ENCODE assay signal across 17 cellular contexts in genomic region chr6:13423292-13423691, GRCh38.
DNase-seq lines count a peak whose midpoint lies in the region; ATAC-seq, FAIRE-seq and TF ChIP-seq lines count a peak whose summit lies in the region.
"Had no signal": no experiment of that assay in that cellular context is flagged by ENCODE, and none has a peak within 500 bp of the region (broad histone marks: within the 10 kb centered on the region; RNA-seq: fewer than 3 reads in every experiment).

No MANE protein-coding gene starts in this region.

- WGBS in H1 (ENCODE audit: extremely low coverage in 1 of 2, insufficient coverage in 1 of 2, insufficient read length in 1 of 2, insufficient replicate concordance in 2 of 2, low coverage in 1 of 2, low lambda C conversion rate in 2 of 2, missing lambda C conversion rate in 1 of 2), 2 experiments = 77% methylated on average over 8 of the region's 8 CpGs; no CpG with 5 or more reads in 1 of the 2 experiments
- 79% methylated on average over 8 of the region's 8 CpGs for WGBS in mesenchymal stem cell

- CTCF ChIA-PET in H1 (lab: Charles Lee; ENCODE audit: partially characterized antibody) = interaction anchor here (2.0 kb wide), 1 partner anchor 65 kb away, joined by 6 read pairs; no protein-coding TSS in a partner anchor

- TF ChIP-seq RAD21 in Ishikawa (IDR thresholded peaks at IDR 0.05; ENCODE audit: low read depth) (no peak), H1 (IDR thresholded peaks at IDR 0.05 in 1 of 2, conservative IDR thresholded peaks at IDR 0.05 in 1 of 2; ENCODE audit: low read depth in 2 of 2, low read length in 2 of 2) (no peak)

- no peak for TF ChIP-seq POLR2A in H1 (IDR thresholded peaks at IDR 0.05; ENCODE audit: control extremely low read depth in 1 of 2, low read depth in 2 of 2, low read length in 2 of 2)

- H3K56ac ChIP-seq in H1 (replicated peaks; ENCODE audit: insufficient read length, low read depth, low read length) = peak overlapping the region; percentile 8

- TF ChIP-seq CTCF in H1 (IDR thresholded peaks at IDR 0.05; ENCODE audit: control extremely low read depth in 1 of 3, insufficient read depth in 1 of 3, low read depth in 1 of 3, low read length in 3 of 3) = no peak

- in situ Hi-C loops in KBM-7 (cut with MboI; ENCODE audit: low pct_unique_long_range_greater_than_20kb, low sequenced_read_pairs) = no loop called here

- H4K8ac ChIP-seq in H1 (ENCODE audit: extremely low read depth, insufficient read depth, low read length) (no peak overlapping the region; the same call in 1 of the 2 replicates), mesenchymal stem cell (ENCODE audit: low read length) (peak overlapping the region; percentile 1)

- H3K4me3 ChIP-seq in H1 (ENCODE audit: extremely low read depth in 1 of 4, insufficient read depth in 2 of 4, low read depth in 3 of 4, low read length in 4 of 4) (peak overlapping the region in 1 of 4 experiments; percentile 37; a peak in 1 of 8 replicates), mesenchymal stem cell (ENCODE audit: insufficient read depth in 1 of 2, low read depth in 1 of 2, low read length in 2 of 2) (no peak overlapping the region), subcutaneous abdominal adipose tissue (ENCODE audit: low read depth in 1 of 5, low read length in 5 of 5) (no peak overlapping the region)
- H3K4me3 ChIP-seq: MG63 had no signal

- no peak overlapping the region for H3K23ac ChIP-seq in H1 (ENCODE audit: insufficient read length)
- no peak overlapping the region for H3K23ac ChIP-seq in mesenchymal stem cell (ENCODE audit: low read length in 2 of 2)

- H2BK20ac ChIP-seq in H1 (ENCODE audit: low read length) = peak overlapping the region; percentile 69

- H2BK5ac ChIP-seq in H1 (ENCODE audit: low read depth, low read length) (peak overlapping the region; percentile 95), mesenchymal stem cell (ENCODE audit: low read depth, low read length, poor library complexity, severe bottlenecking) (no peak overlapping the region)

- TF ChIP-seq EP300 in Ishikawa (IDR thresholded peaks at IDR 0.05; ENCODE audit: borderline replicate concordance) (no peak), H1 (IDR thresholded peaks at IDR 0.05; ENCODE audit: borderline replicate concordance in 1 of 2, low read depth in 2 of 2, low read length in 2 of 2) (no peak)

- H3K14ac ChIP-seq in H1 (ENCODE audit: insufficient read length) = no peak overlapping the region
- H3K14ac ChIP-seq in mesenchymal stem cell (ENCODE audit: low read length in 2 of 2) = no peak overlapping the region

- ATAC-seq in GM18907 (IDR thresholded peaks at IDR 0.05; ENCODE audit: unreplicated experiment) = no peak
- ATAC-seq in HG02973 (IDR thresholded peaks at IDR 0.05; ENCODE audit: unreplicated experiment) = no peak
- ATAC-seq: PC-3, sciatic nerve had no signal

- peak overlapping the region; percentile 98 for H2BK120ac ChIP-seq in H1 (replicated peaks; ENCODE audit: low read depth, low read length)
- H2BK120ac ChIP-seq in mesenchymal stem cell (ENCODE audit: low read depth, low read length) = no peak overlapping the region

- H3K9ac ChIP-seq in H1 (replicated peaks in 1 of 4; ENCODE audit: extremely low read depth in 1 of 4, low read depth in 3 of 4, low read length in 3 of 4) (no peak overlapping the region), mesenchymal stem cell (ENCODE audit: low read length) (no peak overlapping the region), subcutaneous abdominal adipose tissue (ENCODE audit: low read length in 5 of 5) (no peak overlapping the region)

- no peak overlapping the region for H2AFZ ChIP-seq in H1 (ENCODE audit: low read length)
- H2AFZ ChIP-seq in mesenchymal stem cell (ENCODE audit: low read depth, low read length) = no peak overlapping the region

- H3K9me3 ChIP-seq in H1 (ENCODE audit: insufficient read depth in 2 of 2, low read depth in 1 of 2, low read length in 1 of 2) (no peaks in the 10 kb centered on the region), mesenchymal stem cell (ENCODE audit: control insufficient read depth, low read length) (no peaks in the 10 kb centered on the region), subcutaneous abdominal adipose tissue (ENCODE audit: control insufficient read depth in 5 of 5, low read length in 5 of 5) (no peaks in the 10 kb centered on the region)
- H3K9me3 ChIP-seq: MG63 had no signal

- H3K4me2 ChIP-seq in H1 (ENCODE audit: insufficient read depth in 1 of 2, low read depth in 2 of 2, low read length in 2 of 2) (peak overlapping the region; percentile 56 to 61; a peak in 2 of 4 replicates), mesenchymal stem cell (ENCODE audit: low read length, poor library complexity, severe bottlenecking) (no peak overlapping the region)

- POLR2A ChIA-PET in H1 (lab: Charles Lee; ENCODE audit: partially characterized antibody) = interaction anchor here (0.6 to 2.4 kb wide), 11 partner anchors 8 to 193 kb away, joined by 3 to 13 read pairs (median 5); partner anchors contain the start of genes GFOD1 and SIRT5

- peak overlapping the region; percentile 91 for H2BK12ac ChIP-seq in H1 (ENCODE audit: low read depth, low read length)
- peak overlapping the region in 1 of 2 experiments; percentile 6 for H2BK12ac ChIP-seq in mesenchymal stem cell (ENCODE audit: low read length in 2 of 2)

- H3K27ac ChIP-seq in H1 (ENCODE audit: low read depth, low read length) (peak overlapping the region; percentile 81), mesenchymal stem cell (ENCODE audit: low read length, poor library complexity, severe bottlenecking) (peak overlapping the region; percentile 12), subcutaneous abdominal adipose tissue (ENCODE audit: low read depth, low read length) (peak overlapping the region; percentile 49)
- H3K27ac ChIP-seq: VCaP had no signal

- H3K36me3 ChIP-seq in H1 (ENCODE audit: control insufficient read depth in 2 of 4, insufficient read depth in 4 of 4, low read length in 3 of 4) = no peaks in the 10 kb centered on the region
- H3K36me3 ChIP-seq in mesenchymal stem cell (ENCODE audit: control insufficient read depth in 1 of 2, insufficient read depth in 2 of 2, low read depth in 1 of 2, low read length in 2 of 2) = no peaks in the 10 kb centered on the region
- no peaks in the 10 kb centered on the region for H3K36me3 ChIP-seq in subcutaneous abdominal adipose tissue (ENCODE audit: control insufficient read depth in 5 of 5, insufficient read depth in 5 of 5, low read length in 5 of 5)
- H3K36me3 ChIP-seq: MG63 had no signal

- H3K27me3 ChIP-seq in H1 (replicated peaks in 1 of 4; ENCODE audit: control insufficient read depth in 3 of 4, extremely low read depth in 1 of 4, insufficient read depth in 3 of 4, low read length in 3 of 4) (no peaks in the 10 kb centered on the region), mesenchymal stem cell (ENCODE audit: control insufficient read depth in 1 of 2, insufficient read depth in 1 of 2, low read length in 2 of 2) (no peaks in the 10 kb centered on the region), subcutaneous abdominal adipose tissue (ENCODE audit: control insufficient read depth in 5 of 5, insufficient read depth in 4 of 5, low read length in 5 of 5) (no peaks in the 10 kb centered on the region)
- H3K27me3 ChIP-seq: MG63 had no signal

- no peak overlapping the region for H2BK15ac ChIP-seq in H1 (ENCODE audit: low read length)
- no peak overlapping the region for H2BK15ac ChIP-seq in mesenchymal stem cell (ENCODE audit: low read depth, poor library complexity, severe bottlenecking)

- DNase-seq in H1 (ENCODE audit: low read depth in 1 of 2, low spot score in 2 of 2) = no peak
- DNase-seq in mesenchymal stem cell = no peak
- no peak for DNase-seq in KBM-7
- DNase-seq: activated effector memory CD4-positive, alpha-beta T cell treated with Interleukin-2 at 50 U/mL for 16 hours; anterior cingulate cortex; MG63; naive B cell; NCI-H187 treated with DMSO at 0.1 percent for 48 hours; NCI-H524 treated with DMSO at 0.1 percent for 48 hours; PC-3; stimulated activated CD4-positive, alpha-beta T cell treated with anti-CD3 and anti-CD28 coated beads, Interleukin-4, amount 100 ng/mL, for 1 hour had no signal

- H4K91ac ChIP-seq in H1 (replicated peaks; ENCODE audit: insufficient read length, low read length) (peak overlapping the region; percentile 94), mesenchymal stem cell (ENCODE audit: low read length) (peak overlapping the region; percentile 2)

- peak overlapping the region; percentile 91 for H2AK5ac ChIP-seq in H1 (ENCODE audit: low read depth, low read length)
- peak overlapping the region; percentile 9 for H2AK5ac ChIP-seq in mesenchymal stem cell (ENCODE audit: low read length, severe bottlenecking)

- H3K4ac ChIP-seq in H1 (replicated peaks; ENCODE audit: insufficient read length, low read depth, low read length) (peak overlapping the region; percentile 98), mesenchymal stem cell (ENCODE audit: low read depth in 1 of 2, low read length in 2 of 2) (no peak overlapping the region)

- no peaks in the 10 kb centered on the region; a peak in 1 of 4 replicates for H3K79me2 ChIP-seq in H1 (ENCODE audit: control insufficient read depth in 1 of 2, insufficient read depth in 2 of 2, low read length in 2 of 2)

- H3K79me1 ChIP-seq in H1 (ENCODE audit: low read depth, low read length) = no peaks in the 10 kb centered on the region; the same call in 1 of the 2 replicates
- H3K79me1 ChIP-seq in mesenchymal stem cell (replicated peaks; ENCODE audit: low read length, poor library complexity, severe bottlenecking) = peaks cover 1% of the 10 kb centered on the region

- no peaks in the 10 kb centered on the region for H3K23me2 ChIP-seq in H1 (ENCODE audit: low read depth, low read length)

- H3K4me1 ChIP-seq in H1 (replicated peaks in 1 of 4; ENCODE audit: control insufficient read depth in 3 of 4, insufficient read depth in 4 of 4, low read length in 3 of 4) = peaks cover 18 to 29% (median 22%) of the 10 kb centered on the region in 4 experiments
- peaks cover 15% of the 10 kb centered on the region for H3K4me1 ChIP-seq in mesenchymal stem cell (ENCODE audit: control insufficient read depth, insufficient read depth, low read depth, low read length)
- peaks cover 10 to 79% (median 66%) of the 10 kb centered on the region in 5 donors for H3K4me1 ChIP-seq in subcutaneous abdominal adipose tissue (ENCODE audit: control insufficient read depth in 5 of 5, insufficient read depth in 5 of 5, low read length in 5 of 5)

- H4K20me1 ChIP-seq in H1 (replicated peaks in 1 of 2; ENCODE audit: control insufficient read depth in 1 of 2, insufficient read depth in 2 of 2, low read length in 2 of 2) = no peaks in the 10 kb centered on the region

- H3K18ac ChIP-seq in H1 (ENCODE audit: extremely low read depth, low read length) (peak overlapping the region; percentile 14), mesenchymal stem cell (ENCODE audit: low read depth in 1 of 2, low read length in 2 of 2) (no peak overlapping the region)

- peak overlapping the region; percentile 15 for H4K5ac ChIP-seq in H1 (ENCODE audit: insufficient read length, low read depth, low read length)

- no peak for FAIRE-seq in H1 (lab: Jason Lieb, UNC)

TF ChIP-seq in Ishikawa, 13 proteins besides CTCF, POLR2A, EP300 and RAD21 (continues in another document):
- no peak for TF ChIP-seq EGR1 (IDR thresholded peaks at IDR 0.05)
- TF ChIP-seq TEAD4 (IDR thresholded peaks at IDR 0.05) = no peak

TF ChIP-seq in H1, 55 proteins besides CTCF, POLR2A, EP300 and RAD21 (continues in another document):
- no peak for TF ChIP-seq TAF1 (IDR thresholded peaks at IDR 0.05; ENCODE audit: low read depth, low read length)

Comparison
In these comparisons a context has a peak if more than half of its experiments do, and no peak if none do; other contexts are left out.
1. H3K27ac ChIP-seq: peak in every context shown above with its lines; median percentile 81 in H1; 49 in subcutaneous abdominal adipose tissue; 12 in mesenchymal stem cell.